25 cellular contexts compared by ENCODE assay signal in genomic region chr13:108305655-108306054, GRCh38. TPM values are rescaled to one million over a fixed set of nuclear protein-coding genes. Genes with fewer than 3 reads are reported as not detected.
A peak's percentile ranks its signal among the peaks of the same experiment; 100 is the strongest.
DNase-seq lines count a peak whose midpoint lies in the region; ATAC-seq and TF ChIP-seq lines count a peak whose summit lies in the region.
"Had no signal": no experiment of that assay in that cellular context is flagged by ENCODE, and none has a peak within 500 bp of the region (broad histone marks: within the 10 kb centered on the region; RNA-seq: fewer than 3 reads in every experiment).

No MANE protein-coding gene starts in this region.

- H3K9me3 ChIP-seq in testis, result no peaks in the 10 kb centered on the region
- no peaks in the 10 kb centered on the region for H3K9me3 ChIP-seq in upper lobe of left lung
- H3K9me3 ChIP-seq: HAP-1 had no signal

- H3K27ac ChIP-seq in testis (no peak overlapping the region), upper lobe of left lung (no peak overlapping the region)
- H3K27ac ChIP-seq: C4-2B, hepatocyte had no signal

- H3K4me1 ChIP-seq in testis (no peaks in the 10 kb centered on the region), upper lobe of left lung (no peaks in the 10 kb centered on the region)
- H3K4me1 ChIP-seq: HAP-1 had no signal

- peaks cover 39% of the 10 kb centered on the region for H3K36me3 Mint-ChIP-seq in activated CD4-positive, alpha-beta T cell treated with anti-CD3 and anti-CD28 coated beads, Interleukin-2, amount 10 ng/mL, durations not matched to agents 7 days and 5 days (ENCODE audit: low read depth)
- H3K36me3 Mint-ChIP-seq in activated CD4-positive, alpha-beta T cell treated with anti-CD3 and anti-CD28 coated beads for 36 hours (ENCODE audit: low read depth), result peaks cover 6% of the 10 kb centered on the region
- H3K36me3 Mint-ChIP-seq in stimulated activated effector memory CD8-positive, alpha-beta T cell treated with anti-CD3 and anti-CD28 coated beads, Interleukin-12 subunit alpha, Interleukin-12 subunit beta, amount 100 ng/mL, for 72 hours, result no peaks in the 10 kb centered on the region
- H3K36me3 Mint-ChIP-seq: type B pancreatic cell had no signal

- TF ChIP-seq POLR2A in testis (IDR thresholded peaks at IDR 0.05), result no peak
- TF ChIP-seq POLR2A in upper lobe of left lung (IDR thresholded peaks at IDR 0.05), result no peak

- H3K4me3 ChIP-seq in testis (no peak overlapping the region), upper lobe of left lung (no peak overlapping the region)
- H3K4me3 ChIP-seq: HAP-1, hepatocyte had no signal

- peak overlapping the region; percentile 60 for H3K27ac Mint-ChIP-seq in activated CD4-positive, alpha-beta T cell treated with anti-CD3 and anti-CD28 coated beads, Interleukin-2, amount 10 ng/mL, durations not matched to agents 7 days and 5 days
- H3K27ac Mint-ChIP-seq in activated CD4-positive, alpha-beta T cell treated with anti-CD3 and anti-CD28 coated beads for 36 hours, result no peak overlapping the region
- H3K27ac Mint-ChIP-seq in stimulated activated effector memory CD8-positive, alpha-beta T cell treated with anti-CD3 and anti-CD28 coated beads, Interleukin-12 subunit alpha, Interleukin-12 subunit beta, amount 100 ng/mL, for 72 hours, result no peak overlapping the region
- H3K27ac Mint-ChIP-seq: natural killer cell treated with Interleukin-12 subunit alpha and Interleukin-12 subunit beta and Interleukin-15 and Interleukin-18, amount 100 ng/mL, for 72 hours; type B pancreatic cell had no signal

- H3K4me3 Mint-ChIP-seq in activated CD4-positive, alpha-beta T cell treated with anti-CD3 and anti-CD28 coated beads, Interleukin-2, amount 10 ng/mL, durations not matched to agents 7 days and 5 days, result no peak overlapping the region
- no peak overlapping the region for H3K4me3 Mint-ChIP-seq in activated CD4-positive, alpha-beta T cell treated with anti-CD3 and anti-CD28 coated beads for 36 hours
- no peak overlapping the region for H3K4me3 Mint-ChIP-seq in stimulated activated effector memory CD8-positive, alpha-beta T cell treated with anti-CD3 and anti-CD28 coated beads, Interleukin-12 subunit alpha, Interleukin-12 subunit beta, amount 100 ng/mL, for 72 hours
- H3K4me3 Mint-ChIP-seq: natural killer cell treated with Interleukin-12 subunit alpha and Interleukin-12 subunit beta and Interleukin-15 and Interleukin-18, amount 100 ng/mL, for 72 hours; type B pancreatic cell had no signal

- DNase-seq in activated CD4-positive, alpha-beta T cell treated with anti-CD3 and anti-CD28 coated beads, Interleukin-2, amount 10 ng/mL, durations not matched to agents 7 days and 5 days, result no peak
- DNase-seq in activated CD4-positive, alpha-beta T cell treated with anti-CD3 and anti-CD28 coated beads for 36 hours, result no peak
- no peak for DNase-seq in retina
- no peak for DNase-seq in testis
- no peak for DNase-seq in stimulated activated effector memory CD8-positive, alpha-beta T cell treated with anti-CD3 and anti-CD28 coated beads, Interleukin-12 subunit alpha, Interleukin-12 subunit beta, amount 100 ng/mL, for 72 hours (ENCODE audit: low spot score in 2 of 2)
- DNase-seq in upper lobe of left lung, result no peak
- DNase-seq: 8988T; activated effector memory CD4-positive, alpha-beta T cell treated with Interleukin-2 at 50 U/mL for 16 hours; anterior cingulate cortex; cerebellar nuclear complex; DND-41; Karpas-422; kidney; mesenchymal stem cell; NCI-H1092 treated with DMSO at 0.1 percent for 48 hours; NCI-H2171 treated with DMSO at 0.1 percent for 48 hours; posterior cingulate gyrus; stimulated activated naive CD4-positive, alpha-beta T cell had no signal

- POLR2A ChIA-PET in activated CD4-positive, alpha-beta T cell treated with anti-CD3 and anti-CD28 coated beads, Interleukin-2, amount 10 ng/mL, durations not matched to agents 7 days and 5 days (lab: Charles Lee), result no interaction called here
- POLR2A ChIA-PET in activated CD4-positive, alpha-beta T cell treated with anti-CD3 and anti-CD28 coated beads for 36 hours (lab: Charles Lee), result no interaction called here

- peaks cover 21% of the 10 kb centered on the region for H3K4me1 Mint-ChIP-seq in activated CD4-positive, alpha-beta T cell treated with anti-CD3 and anti-CD28 coated beads, Interleukin-2, amount 10 ng/mL, durations not matched to agents 7 days and 5 days
- peaks cover 5% of the 10 kb centered on the region for H3K4me1 Mint-ChIP-seq in activated CD4-positive, alpha-beta T cell treated with anti-CD3 and anti-CD28 coated beads for 36 hours
- H3K4me1 Mint-ChIP-seq in stimulated activated effector memory CD8-positive, alpha-beta T cell treated with anti-CD3 and anti-CD28 coated beads, Interleukin-12 subunit alpha, Interleukin-12 subunit beta, amount 100 ng/mL, for 72 hours, result peaks cover 5% of the 10 kb centered on the region

- no peak for TF ChIP-seq EP300 in upper lobe of left lung (IDR thresholded peaks at IDR 0.05)

- intact Hi-C loops in activated CD4-positive, alpha-beta T cell treated with anti-CD3 and anti-CD28 coated beads for 36 hours (cut with DNase I, micrococcal nuclease), result no loop called here
- intact Hi-C loops in testis (cut with DNase I; ENCODE audit: low total_unique reads), result no loop called here

- H3K9me3 Mint-ChIP-seq in activated CD4-positive, alpha-beta T cell treated with anti-CD3 and anti-CD28 coated beads, Interleukin-2, amount 10 ng/mL, durations not matched to agents 7 days and 5 days, result peaks cover 14% of the 10 kb centered on the region
- no peaks in the 10 kb centered on the region for H3K9me3 Mint-ChIP-seq in activated CD4-positive, alpha-beta T cell treated with anti-CD3 and anti-CD28 coated beads for 36 hours (ENCODE audit: low read depth)
- peaks cover 2% of the 10 kb centered on the region for H3K9me3 Mint-ChIP-seq in stimulated activated effector memory CD8-positive, alpha-beta T cell treated with anti-CD3 and anti-CD28 coated beads, Interleukin-12 subunit alpha, Interleukin-12 subunit beta, amount 100 ng/mL, for 72 hours
- H3K9me3 Mint-ChIP-seq: type B pancreatic cell had no signal

- H3K27me3 ChIP-seq in testis, result no peaks in the 10 kb centered on the region
- H3K27me3 ChIP-seq in upper lobe of left lung, result no peaks in the 10 kb centered on the region
- H3K27me3 ChIP-seq: hepatocyte had no signal

- CTCF ChIA-PET in activated CD4-positive, alpha-beta T cell treated with anti-CD3 and anti-CD28 coated beads, Interleukin-2, amount 10 ng/mL, durations not matched to agents 7 days and 5 days (lab: Charles Lee), result no interaction called here
- CTCF ChIA-PET in activated CD4-positive, alpha-beta T cell treated with anti-CD3 and anti-CD28 coated beads for 36 hours (lab: Charles Lee), result no interaction called here

- ATAC-seq in activated CD4-positive, alpha-beta T cell treated with anti-CD3 and anti-CD28 coated beads for 36 hours, result no peak
- peak; percentile 80 for ATAC-seq in GM21619 (IDR thresholded peaks at IDR 0.05; ENCODE audit: unreplicated experiment)
- ATAC-seq in HG03342 (IDR thresholded peaks at IDR 0.05; ENCODE audit: unreplicated experiment), result peak; percentile 50
- ATAC-seq in stimulated activated effector memory CD8-positive, alpha-beta T cell treated with anti-CD3 and anti-CD28 coated beads, Interleukin-12 subunit alpha, Interleukin-12 subunit beta, amount 100 ng/mL, for 72 hours, result no peak
- ATAC-seq in upper lobe of left lung (ENCODE audit: low FRiP score in 2 of 2), result no peak
- ATAC-seq: natural killer cell treated with Interleukin-12 subunit alpha and Interleukin-12 subunit beta and Interleukin-15 and Interleukin-18, amount 100 ng/mL, for 72 hours had no signal

- TF ChIP-seq CTCF in testis (IDR thresholded peaks at IDR 0.05) (no peak), upper lobe of left lung (IDR thresholded peaks at IDR 0.05) (no peak)

- H3K36me3 ChIP-seq in testis (ENCODE audit: low read depth, missing control alignments) (no peaks in the 10 kb centered on the region), upper lobe of left lung (no peaks in the 10 kb centered on the region)
- H3K36me3 ChIP-seq: HAP-1 had no signal

- no peaks in the 10 kb centered on the region for H3K27me3 Mint-ChIP-seq in activated CD4-positive, alpha-beta T cell treated with anti-CD3 and anti-CD28 coated beads, Interleukin-2, amount 10 ng/mL, durations not matched to agents 7 days and 5 days
- no peaks in the 10 kb centered on the region for H3K27me3 Mint-ChIP-seq in activated CD4-positive, alpha-beta T cell treated with anti-CD3 and anti-CD28 coated beads for 36 hours
- H3K27me3 Mint-ChIP-seq: natural killer cell treated with Interleukin-12 subunit alpha and Interleukin-12 subunit beta and Interleukin-15 and Interleukin-18, amount 100 ng/mL, for 72 hours; type B pancreatic cell had no signal

RNA-seq across cellular contexts. Expression of gene TNFSF13B, which starts 36.1 kb away (rescaled TPM):
- 10 to 100 TPM; 11.7 to 12.7 TPM for total RNA-seq in activated CD4-positive, alpha-beta T cell treated with anti-CD3 and anti-CD28 coated beads, Interleukin-2, amount 10 ng/mL, durations not matched to agents 7 days and 5 days
- 1 to 10 TPM; 2.3 to 2.4 TPM for total RNA-seq in activated CD4-positive, alpha-beta T cell treated with anti-CD3 and anti-CD28 coated beads for 36 hours
- total RNA-seq in testis (1 to 10 TPM in 1 of 2 donors, not detected in 1; 3.7 TPM), upper lobe of left lung (10 to 100 TPM; 14.0 to 34.6 (median 19.7) TPM)
- polyA plus RNA-seq in testis (ENCODE audit: insufficient read depth, low read depth, low replicate concordance), result 2.5 TPM

Comparison
In these comparisons a context has a peak if more than half of its experiments do, and no peak if none do; other contexts are left out.
1. ATAC-seq: peak in GM21619 (single experiment) and HG03342 (single experiment); none in activated CD4-positive, alpha-beta T cell treated with anti-CD3 and anti-CD28 coated beads for 36 hours (single experiment), stimulated activated effector memory CD8-positive, alpha-beta T cell treated with anti-CD3 and anti-CD28 coated beads, Interleukin-12 subunit alpha, Interleukin-12 subunit beta, amount 100 ng/mL, for 72 hours (single experiment) and upper lobe of left lung (0 of 2).